8 cellular contexts compared by ENCODE assay signal in genomic region chr5:132963175-132964104, GRCh38. TPM values are rescaled to one million over a fixed set of nuclear protein-coding genes. Genes with fewer than 3 reads are reported as not detected.
A peak's percentile ranks its signal among the peaks of the same experiment; 100 is the strongest.
DNase-seq lines count a peak whose midpoint lies in the region; ATAC-seq and TF ChIP-seq lines count a peak whose summit lies in the region.

AFF4 (minus strand) TSS chr5:132963634; CDS start chr5:132937189, 26,445 bp downstream.

- H3K9me3 ChIP-seq in endodermal cell (ENCODE audit: control insufficient read depth, low read length) (no peaks in the 10 kb centered on the region), mesodermal cell (ENCODE audit: control insufficient read depth, low read length) (no peaks in the 10 kb centered on the region)

- peak within 1 kb of the TSS; percentile 100 for H3K27ac Mint-ChIP-seq in endodermal cell

- TF ChIP-seq CTCF in endodermal cell (conservative IDR thresholded peaks at IDR 0.05) = no peak

- WGBS in endodermal cell (ENCODE audit: insufficient coverage in 1 of 2, insufficient read length in 1 of 2), 2 experiments = 1 to 2% methylated on average over 41 to 98 of the region's 98 CpGs
- WGBS in mesodermal cell (ENCODE audit: insufficient coverage in 2 of 2), 2 experiments = 1 to 2% methylated on average over 74 to 76 of the region's 98 CpGs

- H3K36me3 ChIP-seq in endodermal cell (ENCODE audit: control insufficient read depth, insufficient read depth, low read length) = peaks cover 17% of the 10 kb centered on the region
- peaks cover 24% of the 10 kb centered on the region for H3K36me3 ChIP-seq in mesodermal cell (ENCODE audit: control insufficient read depth, insufficient read depth, low read length)

- ATAC-seq in GM19463 (IDR thresholded peaks at IDR 0.05; ENCODE audit: unreplicated experiment) = peak; percentile 95

- peak within 1 kb of the TSS; percentile 100 for H3K9ac ChIP-seq in endodermal cell (ENCODE audit: extremely low read depth, low read length, poor library complexity, severe bottlenecking)

- H3K4me1 Mint-ChIP-seq in endodermal cell = peaks cover 2% of the 10 kb centered on the region

- no peaks in the 10 kb centered on the region for H3K4me1 ChIP-seq in endodermal cell (ENCODE audit: control insufficient read depth, insufficient read depth, low read length)
- H3K4me1 ChIP-seq in mesodermal cell (ENCODE audit: control insufficient read depth, insufficient read depth, low read length, poor library complexity, severe bottlenecking) = peaks cover 4% of the 10 kb centered on the region

- H3K4me3 Mint-ChIP-seq in endodermal cell = peak within 1 kb of the TSS; percentile 97

- peaks cover 25% of the 10 kb centered on the region for H3K36me3 Mint-ChIP-seq in endodermal cell (ENCODE audit: low read depth)

- no peaks in the 10 kb centered on the region for H3K9me3 Mint-ChIP-seq in endodermal cell

- H3K27me3 Mint-ChIP-seq in endodermal cell (ENCODE audit: insufficient read depth) = no peaks in the 10 kb centered on the region

- H3K27ac ChIP-seq in endodermal cell (ENCODE audit: low read depth, low read length) = peak within 1 kb of the TSS; percentile 96
- H3K27ac ChIP-seq in mesodermal cell (ENCODE audit: low read depth, low read length, severe bottlenecking) = peak within 1 kb of the TSS; percentile 97

- H3K4me3 ChIP-seq in endodermal cell (ENCODE audit: low read length) (peak within 1 kb of the TSS; percentile 98), mesodermal cell (ENCODE audit: extremely low read depth, insufficient read depth, low read length, poor library complexity, severe bottlenecking) (peak within 1 kb of the TSS; percentile 94)

- no peaks in the 10 kb centered on the region for H3K27me3 ChIP-seq in endodermal cell (ENCODE audit: control insufficient read depth, insufficient read depth, low read length, poor library complexity, severe bottlenecking)

- DNase-seq in CMK (ENCODE audit: low read depth) (peak; percentile 85), HPDE6-E6E7 (ENCODE audit: extremely low spot score) (peak; percentile 96), NOMO-1 treated with DMSO at 0.1 percent for 48 hours (lab: John Stamatoyannopoulos, UW; ENCODE audit: unreplicated experiment) (peak; percentile 94), endodermal cell (peak; percentile 98)
- peak; percentile 62 for DNase-seq in activated CD8-positive, alpha-beta memory T cell treated with anti-CD3 and anti-CD28 coated beads, Interleukin-2, amount 50 U/mL, for 1 hour (ENCODE audit: extremely low read depth)
- peak; percentile 66 to 80 for DNase-seq in stimulated activated CD8-positive, alpha-beta memory T cell treated with anti-CD3 and anti-CD28 coated beads, Interleukin-15, amount 100 ng/mL, for 4 hours (ENCODE audit: low read depth in 2 of 2)

RNA-seq across cellular contexts. Expression of gene AFF4, which starts in this region (rescaled TPM):
- total RNA-seq in endodermal cell = 100 to 1,000 TPM; 107 to 108 TPM
- polyA plus RNA-seq in endodermal cell (2013, experiment 1 of 2) = 57.1 TPM
- polyA plus RNA-seq in endodermal cell (2013, experiment 2 of 2) = 64.4 TPM
- 64.4 TPM for polyA plus RNA-seq in mesodermal cell (2013, experiment 1 of 2)
- polyA plus RNA-seq in mesodermal cell (2013, experiment 2 of 2) = 59.7 TPM

Comparison
In these comparisons a context has a peak if more than half of its experiments do, and no peak if none do; other contexts are left out.
1. Peak in every context shown above with its lines: DNase-seq, ATAC-seq, H3K4me3 ChIP-seq and H3K27ac ChIP-seq.